10 cellular contexts compared by ENCODE assay signal in the genomic region with DNA sequence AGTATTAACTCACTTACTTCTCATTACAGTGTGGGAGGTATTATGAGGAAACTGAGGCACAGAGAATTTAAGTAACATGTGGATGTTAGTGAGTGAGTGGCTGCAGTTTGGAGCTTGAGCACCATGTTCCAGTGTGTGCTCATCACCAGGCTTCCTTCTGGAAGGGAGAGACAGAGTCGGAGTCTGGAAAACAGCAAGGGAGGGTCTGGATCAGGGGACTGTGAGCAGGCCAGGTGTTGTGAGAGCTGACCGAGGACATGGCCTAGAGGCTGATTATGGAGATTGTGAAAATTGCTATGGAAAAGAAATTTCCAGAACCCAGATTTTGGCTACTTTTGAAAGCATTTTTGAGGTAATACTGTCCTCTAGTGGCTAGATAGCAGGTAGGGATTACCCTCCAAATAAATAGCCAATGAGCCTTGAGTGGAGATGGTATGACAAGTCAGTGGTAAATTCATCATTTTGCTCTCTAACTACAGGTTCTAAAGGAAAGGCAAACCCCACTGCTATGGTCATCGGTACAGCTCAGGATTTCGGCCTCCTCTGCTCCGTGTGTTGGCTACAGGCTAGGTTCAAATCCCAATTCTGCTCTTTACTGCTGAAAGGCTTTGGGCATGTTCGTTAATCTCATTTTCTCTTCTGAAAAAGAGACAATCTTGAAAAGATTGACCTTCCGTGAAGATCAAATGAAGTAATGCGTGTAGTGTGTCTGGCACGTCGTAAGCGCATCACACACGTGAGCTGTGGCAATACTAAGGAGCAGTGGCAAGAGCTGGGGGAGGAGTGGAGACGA. TPM values are rescaled to one million over a fixed set of nuclear protein-coding genes. Genes with fewer than 3 reads are reported as not detected.
DNase-seq lines count a peak whose midpoint lies in the region; ATAC-seq, FAIRE-seq and TF ChIP-seq lines count a peak whose summit lies in the region.
"Had no signal": no experiment of that assay in that cellular context is flagged by ENCODE, and none has a peak within 500 bp of the region (broad histone marks: within the 10 kb centered on the region; RNA-seq: fewer than 3 reads in every experiment).

No MANE protein-coding gene starts in this region.

- H3K4me3 Mint-ChIP-seq in stimulated activated effector memory CD8-positive, alpha-beta T cell treated with anti-CD3 and anti-CD28 coated beads, Interleukin-12 subunit alpha, Interleukin-12 subunit beta, amount 100 ng/mL, for 72 hours: no peak overlapping the region
- no peak overlapping the region for H3K4me3 Mint-ChIP-seq in activated T-helper 2 cell treated with anti-CD3 and anti-CD28 coated beads, Interferon-gamma antibody, Interleukin-2, Interleukin-4, amounts not matched to agents 10 μg/mL and 5 μg/mL and 100 μg/mL, durations not matched to agents 14 hours and 24 hours and 36 hours (ENCODE audit: low read depth)

- FAIRE-seq in D721Med (lab: Jason Lieb, UNC): no peak

- H3K4me1 Mint-ChIP-seq in stimulated activated effector memory CD8-positive, alpha-beta T cell treated with anti-CD3 and anti-CD28 coated beads, Interleukin-12 subunit alpha, Interleukin-12 subunit beta, amount 100 ng/mL, for 72 hours: no peaks in the 10 kb centered on the region
- H3K4me1 Mint-ChIP-seq in activated T-helper 2 cell treated with anti-CD3 and anti-CD28 coated beads, Interferon-gamma antibody, Interleukin-2, Interleukin-4, amounts not matched to agents 10 μg/mL and 5 μg/mL and 100 μg/mL, durations not matched to agents 14 hours and 24 hours and 36 hours (ENCODE audit: low read depth): no peaks in the 10 kb centered on the region

- peak; percentile 73 for TF ChIP-seq CTCF in D721Med (IDR thresholded peaks at IDR 0.05; ENCODE audit: insufficient read depth, missing control alignments)
- peak; percentile 60 to 82 (median 75) for TF ChIP-seq CTCF in heart right ventricle (IDR thresholded peaks at IDR 0.05)
- peak in 1 of 3 donors; percentile 87 for TF ChIP-seq CTCF in lower leg skin (IDR thresholded peaks at IDR 0.05)

- H3K27ac ChIP-seq in heart right ventricle: no peak overlapping the region

- DNase-seq in D721Med (ENCODE audit: insufficient read length, low spot score): no peak
- DNase-seq in SKM-1 (lab: John Stamatoyannopoulos, UW; ENCODE audit: unreplicated experiment): peak; percentile 8
- DNase-seq in heart right ventricle: no peak
- no peak for DNase-seq in stimulated activated effector memory CD8-positive, alpha-beta T cell treated with anti-CD3 and anti-CD28 coated beads, Interleukin-12 subunit alpha, Interleukin-12 subunit beta, amount 100 ng/mL, for 72 hours (ENCODE audit: low spot score in 2 of 2)
- DNase-seq in NCI-H1436 treated with DMSO at 0.1 percent for 48 hours (lab: John Stamatoyannopoulos, UW): no peak
- no peak for DNase-seq in activated T-helper 2 cell treated with anti-CD3 and anti-CD28 coated beads, Interferon-gamma antibody, Interleukin-2, Interleukin-4, amounts not matched to agents 10 μg/mL and 5 μg/mL and 100 μg/mL, durations not matched to agents 14 hours and 24 hours and 36 hours (ENCODE audit: low spot score)
- DNase-seq in lower leg skin (ENCODE audit: low spot score in 2 of 2): no peak

- no peaks in the 10 kb centered on the region for H3K36me3 Mint-ChIP-seq in stimulated activated effector memory CD8-positive, alpha-beta T cell treated with anti-CD3 and anti-CD28 coated beads, Interleukin-12 subunit alpha, Interleukin-12 subunit beta, amount 100 ng/mL, for 72 hours
- no peaks in the 10 kb centered on the region for H3K36me3 Mint-ChIP-seq in activated T-helper 2 cell treated with anti-CD3 and anti-CD28 coated beads, Interferon-gamma antibody, Interleukin-2, Interleukin-4, amounts not matched to agents 10 μg/mL and 5 μg/mL and 100 μg/mL, durations not matched to agents 14 hours and 24 hours and 36 hours (ENCODE audit: low read depth)

- intact Hi-C loops in heart right ventricle (cut with DNase I) (loop anchor here in 8 of 10 donors (1.0 to 10.0 kb wide), 7 partner anchors 80 to 1215 kb away; no protein-coding TSS in a partner anchor), lower leg skin (cut with DNase I; ENCODE audit: low total_unique reads) (no loop called here)
- intact Hi-C loops in activated T-helper 2 cell treated with anti-CD3 and anti-CD28 coated beads, Interferon-gamma antibody, Interleukin-2, Interleukin-4, amounts not matched to agents 10 μg/mL and 5 μg/mL and 100 μg/mL, durations not matched to agents 14 hours and 24 hours and 36 hours (cut with micrococcal nuclease): loop anchor here (2.0 kb wide), 1 partner anchor 81 kb away; no protein-coding TSS in a partner anchor

- no peaks in the 10 kb centered on the region for H3K9me3 ChIP-seq in heart right ventricle

- no peaks in the 10 kb centered on the region for H3K4me1 ChIP-seq in heart right ventricle

- H3K4me3 ChIP-seq in heart right ventricle: no peak overlapping the region
- no peak overlapping the region for H3K4me3 ChIP-seq in lower leg skin (ENCODE audit: low read depth, poor library complexity, severe bottlenecking)

- H3K27me3 ChIP-seq in heart right ventricle: peaks cover 0 to 7% (median 0%) of the 10 kb centered on the region in 7 donors

- peaks cover 12% of the 10 kb centered on the region for H3K27me3 Mint-ChIP-seq in activated T-helper 2 cell treated with anti-CD3 and anti-CD28 coated beads, Interferon-gamma antibody, Interleukin-2, Interleukin-4, amounts not matched to agents 10 μg/mL and 5 μg/mL and 100 μg/mL, durations not matched to agents 14 hours and 24 hours and 36 hours (ENCODE audit: low read depth)

- 62 to 65% methylated on average over 13 of the region's 13 CpGs for WGBS in heart right ventricle, 2 donors
- WGBS in lower leg skin, 2 donors: 65 to 72% methylated on average over 13 of the region's 13 CpGs

- H3K27ac Mint-ChIP-seq in stimulated activated effector memory CD8-positive, alpha-beta T cell treated with anti-CD3 and anti-CD28 coated beads, Interleukin-12 subunit alpha, Interleukin-12 subunit beta, amount 100 ng/mL, for 72 hours: no peak overlapping the region
- H3K27ac Mint-ChIP-seq in activated T-helper 2 cell treated with anti-CD3 and anti-CD28 coated beads, Interferon-gamma antibody, Interleukin-2, Interleukin-4, amounts not matched to agents 10 μg/mL and 5 μg/mL and 100 μg/mL, durations not matched to agents 14 hours and 24 hours and 36 hours: no peak overlapping the region

- no peaks in the 10 kb centered on the region for H3K36me3 ChIP-seq in heart right ventricle

- ATAC-seq in HG02852 (IDR thresholded peaks at IDR 0.05; ENCODE audit: unreplicated experiment) (peak; percentile 46), heart right ventricle (peak in 2 of 8 donors; percentile 28 to 51)
- ATAC-seq in stimulated activated effector memory CD8-positive, alpha-beta T cell treated with anti-CD3 and anti-CD28 coated beads, Interleukin-12 subunit alpha, Interleukin-12 subunit beta, amount 100 ng/mL, for 72 hours: peak; percentile 27

- TF ChIP-seq POLR2A in lower leg skin (IDR thresholded peaks at IDR 0.05): no peak

- no peaks in the 10 kb centered on the region for H3K9me3 Mint-ChIP-seq in stimulated activated effector memory CD8-positive, alpha-beta T cell treated with anti-CD3 and anti-CD28 coated beads, Interleukin-12 subunit alpha, Interleukin-12 subunit beta, amount 100 ng/mL, for 72 hours
- H3K9me3 Mint-ChIP-seq in activated T-helper 2 cell treated with anti-CD3 and anti-CD28 coated beads, Interferon-gamma antibody, Interleukin-2, Interleukin-4, amounts not matched to agents 10 μg/mL and 5 μg/mL and 100 μg/mL, durations not matched to agents 14 hours and 24 hours and 36 hours: no peaks in the 10 kb centered on the region

RNA-seq across cellular contexts. Expression of a gene that starts 1.1 kb away (rescaled TPM):
- total RNA-seq in heart right ventricle: not detected
- under 1 TPM in 1 of 2 donors, not detected in 1; 0.01 TPM for polyA plus RNA-seq in heart right ventricle
- total RNA-seq in activated T-helper 2 cell treated with anti-CD3 and anti-CD28 coated beads, Interferon-gamma antibody, Interleukin-2, Interleukin-4, amounts not matched to agents 10 μg/mL and 5 μg/mL and 100 μg/mL, durations not matched to agents 14 hours and 24 hours and 36 hours: not detected in 2 replicates
- 1 to 10 TPM in 3 of 4 donors, under 1 TPM in 1; 0.30 to 7.0 (median 2.7) TPM for total RNA-seq in lower leg skin
- total RNA-seq: skeletal muscle tissue; T-helper 2 cell treated with Interferon-gamma antibody and Interleukin-4, amounts not matched to agents 100 ng/mL and 5 ng/mL, for 36 hours had no signal

RNA-seq across cellular contexts. Expression of a gene that starts 47.4 kb away (rescaled TPM):
- not detected for total RNA-seq in heart right ventricle
- under 1 TPM in 1 of 2 donors, not detected in 1; 0.04 TPM for polyA plus RNA-seq in heart right ventricle
- total RNA-seq in activated T-helper 2 cell treated with anti-CD3 and anti-CD28 coated beads, Interferon-gamma antibody, Interleukin-2, Interleukin-4, amounts not matched to agents 10 μg/mL and 5 μg/mL and 100 μg/mL, durations not matched to agents 14 hours and 24 hours and 36 hours: not detected in 2 replicates
- total RNA-seq in lower leg skin: not detected
- total RNA-seq: skeletal muscle tissue; T-helper 2 cell treated with Interferon-gamma antibody and Interleukin-4, amounts not matched to agents 100 ng/mL and 5 ng/mL, for 36 hours had no signal
